In the genomic region with DNA sequence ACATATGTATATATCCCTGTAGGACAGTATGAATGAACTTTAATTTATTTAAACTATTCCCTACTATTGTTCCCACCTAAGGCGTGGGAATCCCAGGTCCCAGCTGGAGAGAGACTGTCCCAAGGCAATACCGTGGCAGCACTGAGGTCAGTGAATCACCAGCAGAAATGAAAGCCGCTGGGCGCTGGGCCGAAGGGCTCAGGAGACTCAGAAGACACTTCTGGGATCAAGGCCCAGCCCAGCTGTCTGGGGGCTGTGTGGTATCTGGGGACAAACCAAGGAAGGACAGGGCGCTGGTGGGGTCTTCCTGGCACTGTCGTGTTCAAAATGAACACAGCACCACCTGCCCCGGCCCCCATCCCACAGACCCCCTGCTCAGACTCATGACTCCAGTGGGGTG, we compare ENCODE assay signal across 1 cellular context.
TF ChIP-seq lines count a peak whose summit lies in the region.

No MANE protein-coding gene starts in this region.

TF ChIP-seq in SK-N-SH treated with all-trans-retinoic acid at 6 μM for 48 hours, 23 proteins besides CTCF, POLR2A, EP300 and RAD21 (continued from another document):
- TF ChIP-seq, protein P1, sequence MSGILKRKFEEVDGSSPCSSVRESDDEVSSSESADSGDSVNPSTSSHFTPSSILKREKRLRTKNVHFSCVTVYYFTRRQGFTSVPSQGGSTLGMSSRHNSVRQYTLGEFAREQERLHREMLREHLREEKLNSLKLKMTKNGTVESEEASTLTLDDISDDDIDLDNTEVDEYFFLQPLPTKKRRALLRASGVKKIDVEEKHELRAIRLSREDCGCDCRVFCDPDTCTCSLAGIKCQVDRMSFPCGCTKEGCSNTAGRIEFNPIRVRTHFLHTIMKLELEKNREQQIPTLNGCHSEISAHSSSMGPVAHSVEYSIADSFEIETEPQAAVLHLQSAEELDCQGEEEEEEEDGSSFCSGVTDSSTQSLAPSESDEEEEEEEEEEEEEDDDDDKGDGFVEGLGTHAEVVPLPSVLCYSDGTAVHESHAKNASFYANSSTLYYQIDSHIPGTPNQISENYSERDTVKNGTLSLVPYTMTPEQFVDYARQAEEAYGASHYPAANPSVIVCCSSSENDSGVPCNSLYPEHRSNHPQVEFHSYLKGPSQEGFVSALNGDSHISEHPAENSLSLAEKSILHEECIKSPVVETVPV (CRISPR knock-in tag; IDR thresholded peaks at IDR 0.05): no peak
- TF ChIP-seq ZNF565 (CRISPR knock-in tag; conservative IDR thresholded peaks at IDR 0.05; ENCODE audit: low read depth) (no peak), ZNF70 (CRISPR knock-in tag; IDR thresholded peaks at IDR 0.05) (no peak), SNAI2 (CRISPR knock-in tag; IDR thresholded peaks at IDR 0.05) (no peak), TCF4 (CRISPR knock-in tag; IDR thresholded peaks at IDR 0.05; ENCODE audit: borderline replicate concordance) (no peak), BACH2 (CRISPR knock-in tag; IDR thresholded peaks at IDR 0.05; ENCODE audit: borderline replicate concordance) (no peak), ZFP3 (CRISPR knock-in tag; IDR thresholded peaks at IDR 0.05) (no peak), ZNF8 (CRISPR knock-in tag; IDR thresholded peaks at IDR 0.05) (no peak), POU6F1 (CRISPR knock-in tag; IDR thresholded peaks at IDR 0.05; ENCODE audit: borderline replicate concordance, low read depth) (no peak), OSR1 (CRISPR knock-in tag; IDR thresholded peaks at IDR 0.05) (no peak)
